In the genomic region with DNA sequence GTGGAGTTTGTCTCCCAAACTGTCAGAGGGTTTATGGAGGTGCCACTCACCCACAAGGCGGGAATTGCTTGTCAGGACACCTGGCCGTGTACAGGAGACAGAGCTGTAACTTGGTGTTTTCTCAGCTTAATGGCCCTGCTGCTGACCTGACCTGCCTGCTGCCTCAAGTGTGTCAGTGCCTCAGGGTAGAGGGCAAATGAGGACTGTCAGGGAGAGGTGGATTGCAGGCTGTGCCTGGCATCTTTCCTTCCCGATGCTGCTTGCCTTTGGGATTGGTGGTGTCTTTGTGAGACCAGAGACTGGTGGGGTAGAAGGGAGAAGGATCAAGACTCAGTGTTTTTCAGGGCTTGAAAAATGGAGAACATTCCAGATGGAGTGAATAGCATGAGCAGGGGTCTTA, we compare ENCODE assay signal across 18 cellular contexts. TPM values are rescaled to one million over a fixed set of nuclear protein-coding genes. Genes with fewer than 3 reads are reported as not detected.
DNase-seq lines count a peak whose midpoint lies in the region; ATAC-seq and TF ChIP-seq lines count a peak whose summit lies in the region.
"Had no signal": no experiment of that assay in that cellular context is flagged by ENCODE, and none has a peak within 500 bp of the region (broad histone marks: within the 10 kb centered on the region; RNA-seq: fewer than 3 reads in every experiment).

No MANE protein-coding gene starts in this region.

- peaks cover 19% of the 10 kb centered on the region for H3K4me1 Mint-ChIP-seq in central memory CD8-positive, alpha-beta T cell
- H3K4me1 Mint-ChIP-seq in neural crest cell (peaks cover 20% of the 10 kb centered on the region), type B pancreatic cell (ENCODE audit: unreplicated experiment) (peaks cover 27% of the 10 kb centered on the region)
- no peaks in the 10 kb centered on the region for H3K4me1 Mint-ChIP-seq in activated CD4-positive, alpha-beta memory T cell treated with anti-CD3 and anti-CD28 coated beads for 36 hours (ENCODE audit: low read depth)

- H3K9me3 Mint-ChIP-seq in central memory CD8-positive, alpha-beta T cell, result no peaks in the 10 kb centered on the region
- H3K9me3 Mint-ChIP-seq in neural crest cell (no peaks in the 10 kb centered on the region), type B pancreatic cell (no peaks in the 10 kb centered on the region)
- no peaks in the 10 kb centered on the region for H3K9me3 Mint-ChIP-seq in activated CD4-positive, alpha-beta memory T cell treated with anti-CD3 and anti-CD28 coated beads for 36 hours

- peak overlapping the region; percentile 34 for H3K27ac ChIP-seq in cardiac muscle cell
- peak overlapping the region in 4 of 10 donors; percentile 9 to 69 (median 30) for H3K27ac ChIP-seq in heart right ventricle

- H3K36me3 ChIP-seq in cardiac muscle cell (peaks cover 16% of the 10 kb centered on the region), heart right ventricle (peaks cover 0 to 100% (median 20%) of the 10 kb centered on the region in 9 donors)

- peaks cover 27% of the 10 kb centered on the region for H3K4me1 ChIP-seq in cardiac muscle cell (ENCODE audit: low read depth)
- peaks cover 6 to 61% (median 34%) of the 10 kb centered on the region in 9 donors for H3K4me1 ChIP-seq in heart right ventricle

- no peaks in the 10 kb centered on the region for H3K27me3 Mint-ChIP-seq in central memory CD8-positive, alpha-beta T cell
- H3K27me3 Mint-ChIP-seq in neural crest cell (ENCODE audit: low read depth), result no peaks in the 10 kb centered on the region
- H3K27me3 Mint-ChIP-seq in type B pancreatic cell, result no peaks in the 10 kb centered on the region
- H3K27me3 Mint-ChIP-seq in activated CD4-positive, alpha-beta memory T cell treated with anti-CD3 and anti-CD28 coated beads for 36 hours, result no peaks in the 10 kb centered on the region

- peaks cover 41% of the 10 kb centered on the region for H3K36me3 Mint-ChIP-seq in central memory CD8-positive, alpha-beta T cell (ENCODE audit: insufficient read depth)
- peaks cover 2% of the 10 kb centered on the region for H3K36me3 Mint-ChIP-seq in neural crest cell (ENCODE audit: low read depth)
- peaks cover 30% of the 10 kb centered on the region for H3K36me3 Mint-ChIP-seq in type B pancreatic cell
- peaks cover 13% of the 10 kb centered on the region for H3K36me3 Mint-ChIP-seq in activated CD4-positive, alpha-beta memory T cell treated with anti-CD3 and anti-CD28 coated beads for 36 hours

- H3K27me3 ChIP-seq in cardiac muscle cell (no peaks in the 10 kb centered on the region), heart right ventricle (no peaks in the 10 kb centered on the region)

- no peaks in the 10 kb centered on the region for H3K9me3 ChIP-seq in cardiac muscle cell (ENCODE audit: low read depth)
- no peaks in the 10 kb centered on the region for H3K9me3 ChIP-seq in heart right ventricle

- ATAC-seq in heart right ventricle, result no peak
- ATAC-seq in central memory CD8-positive, alpha-beta T cell (replicated peaks; ENCODE audit: extremely low read depth, poor library complexity, severe bottlenecking), result no peak
- ATAC-seq in GM21515 (IDR thresholded peaks at IDR 0.05; ENCODE audit: unreplicated experiment), result no peak
- ATAC-seq: HCT116 had no signal

- no peak for DNase-seq in cardiac muscle cell (ENCODE audit: low read depth in 1 of 2, low spot score in 1 of 2)
- DNase-seq in heart right ventricle, result no peak
- no peak for DNase-seq in central memory CD8-positive, alpha-beta T cell (ENCODE audit: low spot score in 2 of 2)
- DNase-seq in neural crest cell (ENCODE audit: low read depth, low spot score), result no peak
- no peak for DNase-seq in type B pancreatic cell (ENCODE audit: extremely low spot score, unreplicated experiment)
- DNase-seq in activated CD4-positive, alpha-beta memory T cell treated with anti-CD3 and anti-CD28 coated beads for 36 hours, result no peak
- DNase-seq in KG1 (lab: John Stamatoyannopoulos, UW), result no peak
- DNase-seq: activated CD4-positive, alpha-beta T cell treated with anti-CD3 and anti-CD28 coated beads, Interleukin-2, amount 50 U/mL, for 48 hours; central memory CD4-positive, alpha-beta T cell; EL; NCI-H1930; NCI-H446 treated with DMSO at 0.1 percent for 48 hours; Right ventricle myocardium superior; stimulated activated naive CD4-positive, alpha-beta T cell treated with Interleukin-2 at 50 U/mL for 16 hours; T-helper 1 cell had no signal

- POLR2A ChIA-PET in activated CD4-positive, alpha-beta memory T cell treated with anti-CD3 and anti-CD28 coated beads for 36 hours (lab: Charles Lee), result interaction anchor here (1.0 to 3.2 kb wide), 2 partner anchors 10 to 11 kb away, joined by 4 to 17 read pairs; no protein-coding TSS in a partner anchor

- no peak overlapping the region for H3K4me3 ChIP-seq in cardiac muscle cell
- no peak overlapping the region for H3K4me3 ChIP-seq in heart right ventricle

- no peak overlapping the region for H3K4me3 Mint-ChIP-seq in central memory CD8-positive, alpha-beta T cell
- H3K4me3 Mint-ChIP-seq in neural crest cell (no peak overlapping the region), type B pancreatic cell (no peak overlapping the region)
- H3K4me3 Mint-ChIP-seq in activated CD4-positive, alpha-beta memory T cell treated with anti-CD3 and anti-CD28 coated beads for 36 hours, result no peak overlapping the region

- CTCF ChIA-PET in activated CD4-positive, alpha-beta memory T cell treated with anti-CD3 and anti-CD28 coated beads for 36 hours (lab: Charles Lee), result interaction anchor here (6.4 kb wide), 1 partner anchor 9 kb away, joined by 66 read pairs; no protein-coding TSS in a partner anchor

- TF ChIP-seq CTCF in cardiac muscle cell (IDR thresholded peaks at IDR 0.05; ENCODE audit: low read depth, low read length), result no peak
- TF ChIP-seq CTCF in heart right ventricle (IDR thresholded peaks at IDR 0.05), result no peak
- TF ChIP-seq CTCF in neural crest cell (conservative IDR thresholded peaks at IDR 0.05), result no peak
- TF ChIP-seq CTCF in type B pancreatic cell (conservative IDR thresholded peaks at IDR 0.05), result no peak

- H3K27ac Mint-ChIP-seq in central memory CD8-positive, alpha-beta T cell (ENCODE audit: low read depth), result peak overlapping the region; percentile 36
- H3K27ac Mint-ChIP-seq in neural crest cell (ENCODE audit: unreplicated experiment) (peak overlapping the region; percentile 53), type B pancreatic cell (peak overlapping the region; percentile 10)
- no peak overlapping the region for H3K27ac Mint-ChIP-seq in activated CD4-positive, alpha-beta memory T cell treated with anti-CD3 and anti-CD28 coated beads for 36 hours

- WGBS in heart right ventricle, 2 donors, result 88% methylated on average over 3 of the region's 3 CpGs

- intact Hi-C loops in heart right ventricle (cut with DNase I), result no loop called here
- intact Hi-C loops in activated CD4-positive, alpha-beta memory T cell treated with anti-CD3 and anti-CD28 coated beads for 36 hours (cut with micrococcal nuclease), result no loop called here

RNA-seq across cellular contexts. Expression of a gene that starts 31.4 kb away (rescaled TPM):
- total RNA-seq in cardiac muscle cell (15.2 and 23.6 TPM in 2 replicates), heart right ventricle (10 to 100 TPM in 8 of 10 donors, 1 to 10 TPM in 2; 6.6 to 18.6 (median 12.2) TPM), neural crest cell (14.1 and 15.7 TPM in 2 replicates), type B pancreatic cell (ENCODE audit: low replicate concordance) (6.6 and 9.1 TPM in 2 replicates)
- polyA plus RNA-seq in cardiac muscle cell (29.7 and 43.0 TPM in 2 replicates), heart right ventricle (10 to 100 TPM in 1 of 2 donors, 1 to 10 TPM in 1; 8.7 to 21.0 TPM)
- total RNA-seq in activated CD4-positive, alpha-beta memory T cell treated with anti-CD3 and anti-CD28 coated beads for 36 hours, result 1 to 10 TPM; 5.1 to 6.5 TPM

RNA-seq across cellular contexts. Expression of a gene that starts 31.6 kb away (rescaled TPM):
- total RNA-seq in cardiac muscle cell, result 2.4 and 5.7 TPM in 2 replicates
- 2.8 and 9.0 TPM in 2 replicates for polyA plus RNA-seq in cardiac muscle cell
- total RNA-seq in heart right ventricle, result 1 to 10 TPM in 3 of 10 donors, under 1 TPM in 2, not detected in 5; 0.62 to 3.3 (median 1.1) TPM
- 1 to 10 TPM; 1.6 to 2.5 TPM for polyA plus RNA-seq in heart right ventricle
- 5.6 and 5.9 TPM in 2 replicates for total RNA-seq in neural crest cell
- 5.5 and 11.6 TPM in 2 replicates for total RNA-seq in type B pancreatic cell (ENCODE audit: low replicate concordance)
- 100 to 1,000 TPM; 134 to 141 TPM for total RNA-seq in activated CD4-positive, alpha-beta memory T cell treated with anti-CD3 and anti-CD28 coated beads for 36 hours
- total RNA-seq: pulmonary artery endothelial cell had no signal

Comparison
In these comparisons a context has a peak if more than half of its experiments do, and no peak if none do; other contexts are left out.
1. RNA of a gene that starts 31.6 kb away (total RNA-seq): 134 to 141 TPM in activated CD4-positive, alpha-beta memory T cell treated with anti-CD3 and anti-CD28 coated beads for 36 hours; 5.5 to 11.6 TPM in type B pancreatic cell, 2.4 to 5.7 TPM in cardiac muscle cell, 5.6 to 5.9 TPM in neural crest cell and 0.62 to 3.3 TPM in heart right ventricle; every median in the first group is over 10 times any median in the second.